Comparison of ENCODE assay signal across 34 cellular contexts in genomic region chr11:97902828-97903227, GRCh38.
"Had no signal": no experiment of that assay in that cellular context is flagged by ENCODE, and none has a peak within 500 bp of the region (broad histone marks: within the 10 kb centered on the region; RNA-seq: fewer than 3 reads in every experiment).

No MANE protein-coding gene starts in this region.

- H3K4me1 ChIP-seq: adrenal gland, ascending aorta, body of pancreas, breast epithelium had no signal

- H3K9me3 ChIP-seq: adrenal gland, ascending aorta, body of pancreas, breast epithelium had no signal

- DNase-seq: activated effector memory CD4-positive, alpha-beta T cell treated with anti-CD3 and anti-CD28 coated beads, Interleukin-2, amount 50 U/mL, for 16 hours; activated gamma-delta T cell; activated gamma-delta T cell treated with Interleukin-2 at 50 U/mL for 16 hours; activated naive CD4-positive, alpha-beta T cell; activated naive CD4-positive, alpha-beta T cell treated with anti-CD3 and anti-CD28 coated beads for 36 hours; activated naive CD4-positive, alpha-beta T cell treated with anti-CD3 and anti-CD28 coated beads, Interleukin-2, amount 10 ng/mL, durations not matched to agents 7 days and 5 days; activated naive CD4-positive, alpha-beta T cell treated with anti-CD3 and anti-CD28 coated beads, Interleukin-2, amount 50 U/mL, for 16 hours; activated naive CD4-positive, alpha-beta T cell treated with Interleukin-2 at 50 U/mL for 16 hours; activated naive CD8-positive, alpha-beta T cell treated with anti-CD3 and anti-CD28 coated beads for 36 hours; activated naive CD8-positive, alpha-beta T cell treated with anti-CD3 and anti-CD28 coated beads, Interleukin-2, amount 10 ng/mL, durations not matched to agents 7 days and 5 days; activated naive CD8-positive, alpha-beta T cell treated with anti-CD3 and anti-CD28 coated beads, Interleukin-2, amount 50 U/mL, for 24 hours; activated T-cell treated with anti-CD3 and anti-CD28 coated beads for 4 hours; activated T-cell treated with anti-CD3 and anti-CD28 coated beads, Interleukin-2, amount 50 U/mL, for 1 hour; activated T-cell treated with anti-CD3 and anti-CD28 coated beads, Interleukin-2, amount 50 U/mL, for 24 hours; activated T-cell treated with anti-CD3 and anti-CD28 coated beads, Interleukin-2, amount 50 U/mL, for 4 hours; activated T-cell treated with anti-CD3 and anti-CD28 coated beads, Interleukin-2, amount 50 U/mL, for 48 hours; activated T-cell treated with anti-CD3 and anti-CD28 coated beads, Interleukin-2, amount 50 U/mL, for 72 hours; adrenal gland; amniotic stem cell; amygdala; anterior cingulate cortex; aorta; body of pancreas; brain microvascular endothelial cell; caudate nucleus; central memory CD4-positive, alpha-beta T cell; cerebellar nuclear complex had no signal

- ATAC-seq: activated naive CD4-positive, alpha-beta T cell treated with anti-CD3 and anti-CD28 coated beads, Interleukin-2, amount 50 U/mL, for 72 hours; activated naive CD8-positive, alpha-beta T cell treated with anti-CD3 and anti-CD28 coated beads, Interleukin-2, amount 50 U/mL, for 24 hours; activated T-cell treated with anti-CD3 and anti-CD28 coated beads, Interleukin-2, amount 50 U/mL, for 4 hours; activated T-cell treated with anti-CD3 and anti-CD28 coated beads, Interleukin-2, amount 50 U/mL, for 72 hours; activated T-helper 17 cell treated with anti-CD3 and anti-CD28 coated beads, Interleukin-2, amount 50 U/mL, for 72 hours; body of pancreas had no signal

- H3K27ac ChIP-seq: adrenal gland, ascending aorta, body of pancreas, brain microvascular endothelial cell, breast epithelium, cardiac muscle cell had no signal

- H3K36me3 ChIP-seq: adrenal gland, ascending aorta, brain microvascular endothelial cell, breast epithelium, cardiac muscle cell had no signal

- H3K27me3 ChIP-seq: adrenal gland, ascending aorta, body of pancreas, brain microvascular endothelial cell, breast epithelium, cardiac muscle cell had no signal

- FAIRE-seq: astrocyte, bronchial epithelial cell had no signal

- H3K4me3 ChIP-seq: adrenal gland, ascending aorta, body of pancreas, breast epithelium, cardiac muscle cell had no signal
